28 cellular contexts compared by ENCODE assay signal in genomic region chr22:24129980-24130379, GRCh38. TPM values are rescaled to one million over a fixed set of nuclear protein-coding genes. Genes with fewer than 3 reads are reported as not detected.
DNase-seq lines count a peak whose midpoint lies in the region; ATAC-seq and TF ChIP-seq lines count a peak whose summit lies in the region.
"Had no signal": no experiment of that assay in that cellular context is flagged by ENCODE, and none has a peak within 500 bp of the region (broad histone marks: within the 10 kb centered on the region; RNA-seq: fewer than 3 reads in every experiment).

No MANE protein-coding gene starts in this region.

- no peak for ATAC-seq in left ventricle myocardium superior
- no peak for ATAC-seq in left cardiac atrium
- ATAC-seq in naive thymus-derived CD4-positive, alpha-beta T cell = no peak
- no peak for ATAC-seq in HG02588 (IDR thresholded peaks at IDR 0.05; ENCODE audit: unreplicated experiment)
- ATAC-seq in HG02938 (IDR thresholded peaks at IDR 0.05; ENCODE audit: unreplicated experiment) = no peak
- ATAC-seq: HepG2, K562 had no signal

- no peak overlapping the region for H3K27ac ChIP-seq in naive thymus-derived CD4-positive, alpha-beta T cell (ENCODE audit: low read depth, low read length)
- H3K27ac ChIP-seq in testis = no peak overlapping the region
- H3K27ac ChIP-seq: GM23248, HL-60, PC-9 had no signal

- H3K9me3 Mint-ChIP-seq in activated CD4-positive, alpha-beta memory T cell treated with anti-CD3 and anti-CD28 coated beads, Interleukin-2, amount 10 ng/mL, durations not matched to agents 7 days and 5 days = no peaks in the 10 kb centered on the region
- no peaks in the 10 kb centered on the region for H3K9me3 Mint-ChIP-seq in activated CD4-positive, alpha-beta memory T cell treated with anti-CD3 and anti-CD28 coated beads for 36 hours
- peaks cover 0 to 1% (median 0%) of the 10 kb centered on the region in 11 donors for H3K9me3 Mint-ChIP-seq in naive thymus-derived CD4-positive, alpha-beta T cell
- H3K9me3 Mint-ChIP-seq: CD4-positive, alpha-beta memory T cell; H9; HFFc6 had no signal

- H3K36me3 Mint-ChIP-seq in activated CD4-positive, alpha-beta memory T cell treated with anti-CD3 and anti-CD28 coated beads, Interleukin-2, amount 10 ng/mL, durations not matched to agents 7 days and 5 days (ENCODE audit: low read depth) = peaks cover 35% of the 10 kb centered on the region
- peaks cover 9% of the 10 kb centered on the region for H3K36me3 Mint-ChIP-seq in activated CD4-positive, alpha-beta memory T cell treated with anti-CD3 and anti-CD28 coated beads for 36 hours
- H3K36me3 Mint-ChIP-seq in naive thymus-derived CD4-positive, alpha-beta T cell = peaks cover 4 to 14% (median 6%) of the 10 kb centered on the region in 5 donors

- peaks cover 6 to 18% of the 10 kb centered on the region in 2 donors for H3K4me1 ChIP-seq in naive thymus-derived CD4-positive, alpha-beta T cell (ENCODE audit: control insufficient read depth in 2 of 2, insufficient read depth in 2 of 2, low read length in 2 of 2)
- peaks cover 5% of the 10 kb centered on the region for H3K4me1 ChIP-seq in testis

- H3K27me3 ChIP-seq in naive thymus-derived CD4-positive, alpha-beta T cell (ENCODE audit: control insufficient read depth in 2 of 2, insufficient read depth in 2 of 2, low read length in 2 of 2) = no peaks in the 10 kb centered on the region
- no peaks in the 10 kb centered on the region for H3K27me3 ChIP-seq in testis
- H3K27me3 ChIP-seq: BLaER1 treated with 17β-estradiol and CSF1 and Interleukin-3, amounts not matched to agents 10 nM and 100 nM; MG63 had no signal

- H3K4me1 Mint-ChIP-seq in activated CD4-positive, alpha-beta memory T cell treated with anti-CD3 and anti-CD28 coated beads, Interleukin-2, amount 10 ng/mL, durations not matched to agents 7 days and 5 days = peaks cover 3% of the 10 kb centered on the region
- peaks cover 12% of the 10 kb centered on the region for H3K4me1 Mint-ChIP-seq in activated CD4-positive, alpha-beta memory T cell treated with anti-CD3 and anti-CD28 coated beads for 36 hours (ENCODE audit: low read depth)
- H3K4me1 Mint-ChIP-seq in naive thymus-derived CD4-positive, alpha-beta T cell = peaks cover 10 to 30% (median 19%) of the 10 kb centered on the region in 7 donors
- H3K4me1 Mint-ChIP-seq: H9 had no signal

- TF ChIP-seq CTCF in testis (IDR thresholded peaks at IDR 0.05) = no peak

- TF ChIP-seq POLR2A in testis (IDR thresholded peaks at IDR 0.05) = no peak

- H3K36me3 ChIP-seq in naive thymus-derived CD4-positive, alpha-beta T cell (ENCODE audit: control insufficient read depth in 2 of 3, insufficient read depth in 3 of 3, low read length in 3 of 3) = peaks cover 0 to 51% (median 0%) of the 10 kb centered on the region in 3 experiments
- no peaks in the 10 kb centered on the region for H3K36me3 ChIP-seq in testis (ENCODE audit: low read depth, missing control alignments)

- H3K27me3 Mint-ChIP-seq in activated CD4-positive, alpha-beta memory T cell treated with anti-CD3 and anti-CD28 coated beads, Interleukin-2, amount 10 ng/mL, durations not matched to agents 7 days and 5 days = no peaks in the 10 kb centered on the region
- H3K27me3 Mint-ChIP-seq in activated CD4-positive, alpha-beta memory T cell treated with anti-CD3 and anti-CD28 coated beads for 36 hours = no peaks in the 10 kb centered on the region
- H3K27me3 Mint-ChIP-seq in naive thymus-derived CD4-positive, alpha-beta T cell = no peaks in the 10 kb centered on the region
- H3K27me3 Mint-ChIP-seq: CD4-positive, alpha-beta memory T cell had no signal

- H3K4me3 Mint-ChIP-seq in activated CD4-positive, alpha-beta memory T cell treated with anti-CD3 and anti-CD28 coated beads, Interleukin-2, amount 10 ng/mL, durations not matched to agents 7 days and 5 days = no peak overlapping the region
- no peak overlapping the region for H3K4me3 Mint-ChIP-seq in activated CD4-positive, alpha-beta memory T cell treated with anti-CD3 and anti-CD28 coated beads for 36 hours
- H3K4me3 Mint-ChIP-seq in naive thymus-derived CD4-positive, alpha-beta T cell = no peak overlapping the region
- H3K4me3 Mint-ChIP-seq: H9, HFFc6 had no signal

- intact Hi-C loops in activated CD4-positive, alpha-beta memory T cell treated with anti-CD3 and anti-CD28 coated beads for 36 hours (cut with micrococcal nuclease) = no loop called here
- intact Hi-C loops in left ventricle myocardium superior (cut with micrococcal nuclease) (no loop called here), left cardiac atrium (cut with DNase I) (no loop called here), testis (cut with DNase I; ENCODE audit: low total_unique reads) (no loop called here)
- intact Hi-C loops in naive thymus-derived CD4-positive, alpha-beta T cell (cut with micrococcal nuclease) = loop anchor here in 1 of 2 donors (1.0 to 10.0 kb wide), 2 partner anchors 45 to 145 kb away; partner anchors contain the start of gene GSTT2

- H3K4me3 ChIP-seq in naive thymus-derived CD4-positive, alpha-beta T cell (ENCODE audit: low read length) = no peak overlapping the region
- H3K4me3 ChIP-seq in testis = no peak overlapping the region
- H3K4me3 ChIP-seq: BLaER1 treated with 17β-estradiol and CSF1 and Interleukin-3, amounts not matched to agents 10 nM and 100 nM; GM23248; K562; MG63; PC-9 had no signal

- POLR2A ChIA-PET in activated CD4-positive, alpha-beta memory T cell treated with anti-CD3 and anti-CD28 coated beads, Interleukin-2, amount 10 ng/mL, durations not matched to agents 7 days and 5 days (lab: Charles Lee) = no interaction called here
- POLR2A ChIA-PET in activated CD4-positive, alpha-beta memory T cell treated with anti-CD3 and anti-CD28 coated beads for 36 hours (lab: Charles Lee) = no interaction called here
- POLR2A ChIA-PET in naive thymus-derived CD4-positive, alpha-beta T cell (lab: Charles Lee) = interaction anchor here (19.7 kb wide), 1 partner anchor 29 kb away, joined by 296 read pairs; no protein-coding TSS in a partner anchor

- 85 to 98% methylated on average over 3 of the region's 3 CpGs for WGBS in testis, 2 donors

- CTCF ChIA-PET in activated CD4-positive, alpha-beta memory T cell treated with anti-CD3 and anti-CD28 coated beads, Interleukin-2, amount 10 ng/mL, durations not matched to agents 7 days and 5 days (lab: Charles Lee) = interaction anchor here (1.6 kb wide), 1 partner anchor 24 kb away, joined by 3 read pairs; no protein-coding TSS in a partner anchor
- CTCF ChIA-PET in activated CD4-positive, alpha-beta memory T cell treated with anti-CD3 and anti-CD28 coated beads for 36 hours (lab: Charles Lee) = interaction anchor here (0.9 kb wide), 1 partner anchor 27 kb away, joined by 3 read pairs; no protein-coding TSS in a partner anchor
- CTCF ChIA-PET in naive thymus-derived CD4-positive, alpha-beta T cell (lab: Charles Lee) = interaction anchor here (1.0 to 6.7 kb wide), 2 partner anchors 27 to 44 kb away, joined by 3 to 93 read pairs; no protein-coding TSS in a partner anchor

- peak overlapping the region; percentile 52 for H3K27ac Mint-ChIP-seq in activated CD4-positive, alpha-beta memory T cell treated with anti-CD3 and anti-CD28 coated beads, Interleukin-2, amount 10 ng/mL, durations not matched to agents 7 days and 5 days
- no peak overlapping the region for H3K27ac Mint-ChIP-seq in activated CD4-positive, alpha-beta memory T cell treated with anti-CD3 and anti-CD28 coated beads for 36 hours
- peak overlapping the region in 7 of 9 donors; percentile 45 to 80 (median 66) for H3K27ac Mint-ChIP-seq in naive thymus-derived CD4-positive, alpha-beta T cell
- H3K27ac Mint-ChIP-seq: HFFc6 had no signal

- H3K9me3 ChIP-seq in naive thymus-derived CD4-positive, alpha-beta T cell (ENCODE audit: control insufficient read depth in 2 of 3, low read length in 3 of 3) = no peaks in the 10 kb centered on the region
- H3K9me3 ChIP-seq in testis = no peaks in the 10 kb centered on the region
- H3K9me3 ChIP-seq: BLaER1 treated with 17β-estradiol and CSF1 and Interleukin-3, amounts not matched to agents 10 nM and 100 nM; MG63 had no signal

- no peak for DNase-seq in activated CD4-positive, alpha-beta memory T cell treated with anti-CD3 and anti-CD28 coated beads, Interleukin-2, amount 10 ng/mL, durations not matched to agents 7 days and 5 days
- DNase-seq in activated CD4-positive, alpha-beta memory T cell treated with anti-CD3 and anti-CD28 coated beads for 36 hours = no peak
- DNase-seq in left ventricle myocardium superior (peak; percentile 8), left cardiac atrium (no peak), testis (no peak)
- DNase-seq in naive thymus-derived CD4-positive, alpha-beta T cell = no peak
- DNase-seq: 8988T; Calu3; CD4-positive, alpha-beta memory T cell; DMS153; GM23248; H9; HFFc6; MG63; NCI-H1417; NCI-H1930; NCI-H226; NCI-H510A treated with DMSO at 0.1 percent for 48 hours; NCI-H748 treated with DMSO at 0.1 percent for 48 hours; RPMI8226; SHP77 had no signal

RNA-seq across cellular contexts. Expression of gene SUSD2, which starts 51.3 kb away (rescaled TPM):
- under 1 TPM; 0.23 to 0.63 TPM for total RNA-seq in activated CD4-positive, alpha-beta memory T cell treated with anti-CD3 and anti-CD28 coated beads, Interleukin-2, amount 10 ng/mL, durations not matched to agents 7 days and 5 days
- under 1 TPM; 0.19 to 0.22 TPM for total RNA-seq in activated CD4-positive, alpha-beta memory T cell treated with anti-CD3 and anti-CD28 coated beads for 36 hours
- total RNA-seq in left ventricle myocardium superior (3.3 TPM), left cardiac atrium (1 to 10 TPM; 7.5 to 7.7 TPM), testis (10 to 100 TPM in 1 of 2 donors, 1 to 10 TPM in 1; 5.7 to 11.9 TPM)
- total RNA-seq in naive thymus-derived CD4-positive, alpha-beta T cell = 1 to 10 TPM; 1.0 to 2.3 (median 1.7) TPM
- under 1 TPM in 1 of 2 donors, not detected in 1; 0.40 TPM for polyA plus RNA-seq in naive thymus-derived CD4-positive, alpha-beta T cell
- 5.3 TPM for polyA plus RNA-seq in testis (ENCODE audit: insufficient read depth, low read depth, low replicate concordance)
- total RNA-seq: GM23248 had no signal
